In the genomic region with DNA sequence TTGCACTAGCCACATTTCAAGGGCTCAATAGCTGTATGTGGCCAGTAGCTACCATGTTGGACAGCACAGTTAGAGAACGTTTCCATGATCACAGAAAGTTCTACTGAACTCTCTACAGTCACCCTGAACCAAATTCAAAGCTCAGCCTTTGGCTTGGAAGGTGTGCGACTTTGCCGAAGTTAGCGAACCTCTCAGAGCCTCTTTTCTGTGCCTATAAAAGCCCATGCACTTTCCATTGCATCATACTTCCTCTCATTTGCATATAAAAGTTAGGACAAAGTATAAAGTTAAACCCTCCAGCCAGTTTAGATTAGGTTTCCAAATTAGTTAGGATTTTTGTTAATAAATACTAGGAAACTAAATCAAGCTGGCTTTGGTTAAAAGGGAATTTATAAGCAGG, we compare ENCODE assay signal across 3 cellular contexts.
TF ChIP-seq lines count a peak whose summit lies in the region.

No MANE protein-coding gene starts in this region.

TF ChIP-seq in SK-N-SH, 30 proteins besides CTCF, POLR2A, EP300 and RAD21:
- TF ChIP-seq, protein P1, sequence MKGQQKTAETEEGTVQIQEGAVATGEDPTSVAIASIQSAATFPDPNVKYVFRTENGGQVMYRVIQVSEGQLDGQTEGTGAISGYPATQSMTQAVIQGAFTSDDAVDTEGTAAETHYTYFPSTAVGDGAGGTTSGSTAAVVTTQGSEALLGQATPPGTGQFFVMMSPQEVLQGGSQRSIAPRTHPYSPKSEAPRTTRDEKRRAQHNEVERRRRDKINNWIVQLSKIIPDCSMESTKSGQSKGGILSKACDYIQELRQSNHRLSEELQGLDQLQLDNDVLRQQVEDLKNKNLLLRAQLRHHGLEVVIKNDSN (IDR thresholded peaks at IDR 0.05; ENCODE audit: borderline replicate concordance, low read depth), result no peak
- TF ChIP-seq CHD2 (IDR thresholded peaks at IDR 0.05; ENCODE audit: low read length, partially characterized antibody), result no peak
- no peak for TF ChIP-seq GATA2 (CRISPR knock-in tag; IDR thresholded peaks at IDR 0.05)

TF ChIP-seq in SK-N-SH treated with all-trans-retinoic acid at 6 μM for 48 hours, 23 proteins besides CTCF, POLR2A, EP300 and RAD21:
- TF ChIP-seq ARNTL (CRISPR knock-in tag; IDR thresholded peaks at IDR 0.05; ENCODE audit: borderline replicate concordance, low read depth) (no peak), CSRNP3 (CRISPR knock-in tag; IDR thresholded peaks at IDR 0.05) (no peak), ZC3H10 (CRISPR knock-in tag; IDR thresholded peaks at IDR 0.05) (no peak), TSHZ2 (CRISPR knock-in tag; IDR thresholded peaks at IDR 0.05) (no peak), BACH2 (CRISPR knock-in tag; IDR thresholded peaks at IDR 0.05; ENCODE audit: borderline replicate concordance) (no peak), CSDC2 (CRISPR knock-in tag; IDR thresholded peaks at IDR 0.05) (no peak), ZNF70 (CRISPR knock-in tag; IDR thresholded peaks at IDR 0.05) (no peak), TOX (CRISPR knock-in tag; IDR thresholded peaks at IDR 0.05; ENCODE audit: borderline replicate concordance) (no peak), ESRRG (CRISPR knock-in tag; IDR thresholded peaks at IDR 0.05) (no peak), RARB (CRISPR knock-in tag; IDR thresholded peaks at IDR 0.05) (no peak), ISL1 (CRISPR knock-in tag; IDR thresholded peaks at IDR 0.05) (no peak), ZNF565 (CRISPR knock-in tag; conservative IDR thresholded peaks at IDR 0.05; ENCODE audit: low read depth) (no peak), ZFP30 (CRISPR knock-in tag; IDR thresholded peaks at IDR 0.05) (no peak), OSR1 (CRISPR knock-in tag; IDR thresholded peaks at IDR 0.05) (no peak), CREB5 (CRISPR knock-in tag; IDR thresholded peaks at IDR 0.05; ENCODE audit: low read depth) (no peak), ZNF8 (CRISPR knock-in tag; IDR thresholded peaks at IDR 0.05) (no peak)
- TF ChIP-seq, protein P2, sequence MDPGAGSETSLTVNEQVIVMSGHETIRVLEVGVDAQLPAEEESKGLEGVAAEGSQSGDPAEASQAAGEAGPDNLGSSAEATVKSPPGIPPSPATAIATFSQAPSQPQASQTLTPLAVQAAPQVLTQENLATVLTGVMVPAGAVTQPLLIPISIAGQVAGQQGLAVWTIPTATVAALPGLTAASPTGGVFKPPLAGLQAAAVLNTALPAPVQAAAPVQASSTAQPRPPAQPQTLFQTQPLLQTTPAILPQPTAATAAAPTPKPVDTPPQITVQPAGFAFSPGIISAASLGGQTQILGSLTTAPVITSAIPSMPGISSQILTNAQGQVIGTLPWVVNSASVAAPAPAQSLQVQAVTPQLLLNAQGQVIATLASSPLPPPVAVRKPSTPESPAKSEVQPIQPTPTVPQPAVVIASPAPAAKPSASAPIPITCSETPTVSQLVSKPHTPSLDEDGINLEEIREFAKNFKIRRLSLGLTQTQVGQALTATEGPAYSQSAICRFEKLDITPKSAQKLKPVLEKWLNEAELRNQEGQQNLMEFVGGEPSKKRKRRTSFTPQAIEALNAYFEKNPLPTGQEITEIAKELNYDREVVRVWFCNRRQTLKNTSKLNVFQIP (CRISPR knock-in tag; IDR thresholded peaks at IDR 0.05; ENCODE audit: borderline replicate concordance, low read depth), result no peak

TF ChIP-seq in K562, 482 proteins besides CTCF, POLR2A, EP300 and RAD21 (continues in another document):
- TF ChIP-seq DNMT1 (IDR thresholded peaks at IDR 0.05), result no peak
- peak; percentile 36; the same call in 1 of the 2 replicates for TF ChIP-seq MYC (IDR thresholded peaks at IDR 0.05; ENCODE audit: low read depth, low read length)
- TF ChIP-seq MYC (CRISPR knock-in tag; IDR thresholded peaks at IDR 0.05; ENCODE audit: borderline replicate concordance, low read depth), result no peak
- TF ChIP-seq HIVEP1 (CRISPR knock-in tag; IDR thresholded peaks at IDR 0.05), result no peak
- TF ChIP-seq CREB1 (IDR thresholded peaks at IDR 0.05), result no peak
- TF ChIP-seq CREB1 (CRISPR knock-in tag; IDR thresholded peaks at IDR 0.05), result no peak
- TF ChIP-seq, protein P3, sequence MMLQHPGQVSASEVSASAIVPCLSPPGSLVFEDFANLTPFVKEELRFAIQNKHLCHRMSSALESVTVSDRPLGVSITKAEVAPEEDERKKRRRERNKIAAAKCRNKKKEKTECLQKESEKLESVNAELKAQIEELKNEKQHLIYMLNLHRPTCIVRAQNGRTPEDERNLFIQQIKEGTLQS (IDR thresholded peaks at IDR 0.05), result peak; percentile 78
- TF ChIP-seq, protein P3 (CRISPR knock-in tag; conservative IDR thresholded peaks at IDR 0.05), result no peak
- no peak for TF ChIP-seq NCOA6 (IDR thresholded peaks at IDR 0.05)
- no peak for TF ChIP-seq BRCA1 (IDR thresholded peaks at IDR 0.05)
- TF ChIP-seq BRCA1 (CRISPR knock-in tag; IDR thresholded peaks at IDR 0.05), result no peak
- no peak for TF ChIP-seq RUNX1 (IDR thresholded peaks at IDR 0.05; ENCODE audit: low read depth)
- no peak for TF ChIP-seq TRIM28 (IDR thresholded peaks at IDR 0.05)
- TF ChIP-seq ELK3 (CRISPR knock-in tag; IDR thresholded peaks at IDR 0.05), result no peak
- TF ChIP-seq HNRNPK (IDR thresholded peaks at IDR 0.05; ENCODE audit: low read depth, low read length, poor library complexity, severe bottlenecking), result no peak
- no peak for TF ChIP-seq NFIX (CRISPR knock-in tag; IDR thresholded peaks at IDR 0.05; ENCODE audit: low read depth)
- no peak for TF ChIP-seq POLR2H (tag; IDR thresholded peaks at IDR 0.05; ENCODE audit: low read depth)
- no peak for TF ChIP-seq CBX5 (IDR thresholded peaks at IDR 0.05; ENCODE audit: borderline replicate concordance, low read depth)
- no peak for TF ChIP-seq HCFC1 (IDR thresholded peaks at IDR 0.05; ENCODE audit: low read depth, low read length)
- no peak for TF ChIP-seq ZNF316 (IDR thresholded peaks at IDR 0.05)
- TF ChIP-seq HNRNPL (IDR thresholded peaks at IDR 0.05; ENCODE audit: low read depth, low read length), result no peak
- no peak for TF ChIP-seq HNRNPH1 (optimal IDR thresholded peaks at IDR 0.05; ENCODE audit: low read depth, low read length)
- TF ChIP-seq ZNF23 (CRISPR knock-in tag; IDR thresholded peaks at IDR 0.05), result no peak
- no peak for TF ChIP-seq ZFPM2 (CRISPR knock-in tag; IDR thresholded peaks at IDR 0.05)
- no peak for TF ChIP-seq POLR2AphosphoS2 (IDR thresholded peaks at IDR 0.05; ENCODE audit: low read length)
- no peak; the same call in 1 of the 2 replicates for TF ChIP-seq ZKSCAN8 (CRISPR knock-in tag; IDR thresholded peaks at IDR 0.05)
- TF ChIP-seq, protein P4, sequence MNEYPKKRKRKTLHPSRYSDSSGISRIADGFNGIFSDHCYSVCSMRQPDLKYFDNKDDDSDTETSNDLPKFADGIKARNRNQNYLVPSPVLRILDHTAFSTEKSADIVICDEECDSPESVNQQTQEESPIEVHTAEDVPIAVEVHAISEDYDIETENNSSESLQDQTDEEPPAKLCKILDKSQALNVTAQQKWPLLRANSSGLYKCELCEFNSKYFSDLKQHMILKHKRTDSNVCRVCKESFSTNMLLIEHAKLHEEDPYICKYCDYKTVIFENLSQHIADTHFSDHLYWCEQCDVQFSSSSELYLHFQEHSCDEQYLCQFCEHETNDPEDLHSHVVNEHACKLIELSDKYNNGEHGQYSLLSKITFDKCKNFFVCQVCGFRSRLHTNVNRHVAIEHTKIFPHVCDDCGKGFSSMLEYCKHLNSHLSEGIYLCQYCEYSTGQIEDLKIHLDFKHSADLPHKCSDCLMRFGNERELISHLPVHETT (CRISPR knock-in tag; conservative IDR thresholded peaks at IDR 0.05 in 1 of 2, IDR thresholded peaks at IDR 0.05 in 1 of 2), result no peak
- TF ChIP-seq PURB (CRISPR knock-in tag; IDR thresholded peaks at IDR 0.05; ENCODE audit: low read depth), result no peak
- no peak for TF ChIP-seq ZFX (CRISPR knock-in tag; IDR thresholded peaks at IDR 0.05)
- TF ChIP-seq ZNF57 (CRISPR knock-in tag; IDR thresholded peaks at IDR 0.05), result no peak
- no peak for TF ChIP-seq SUPT5H (IDR thresholded peaks at IDR 0.05)
- TF ChIP-seq ELK1 (CRISPR knock-in tag; IDR thresholded peaks at IDR 0.05), result no peak
- TF ChIP-seq MAFK (IDR thresholded peaks at IDR 0.05; ENCODE audit: low read length), result no peak
- TF ChIP-seq, protein P5, sequence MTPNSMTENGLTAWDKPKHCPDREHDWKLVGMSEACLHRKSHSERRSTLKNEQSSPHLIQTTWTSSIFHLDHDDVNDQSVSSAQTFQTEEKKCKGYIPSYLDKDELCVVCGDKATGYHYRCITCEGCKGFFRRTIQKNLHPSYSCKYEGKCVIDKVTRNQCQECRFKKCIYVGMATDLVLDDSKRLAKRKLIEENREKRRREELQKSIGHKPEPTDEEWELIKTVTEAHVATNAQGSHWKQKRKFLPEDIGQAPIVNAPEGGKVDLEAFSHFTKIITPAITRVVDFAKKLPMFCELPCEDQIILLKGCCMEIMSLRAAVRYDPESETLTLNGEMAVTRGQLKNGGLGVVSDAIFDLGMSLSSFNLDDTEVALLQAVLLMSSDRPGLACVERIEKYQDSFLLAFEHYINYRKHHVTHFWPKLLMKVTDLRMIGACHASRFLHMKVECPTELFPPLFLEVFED (CRISPR knock-in tag; conservative IDR thresholded peaks at IDR 0.05), result no peak
- TF ChIP-seq BCOR (IDR thresholded peaks at IDR 0.05), result no peak
- no peak for TF ChIP-seq POLR3G (IDR thresholded peaks at IDR 0.05; ENCODE audit: extremely low read depth, insufficient read length, insufficient replicate concordance)
- TF ChIP-seq L3MBTL2 (IDR thresholded peaks at IDR 0.05), result peak; percentile 35; the same call in 1 of the 2 replicates
- TF ChIP-seq SRSF7 (optimal IDR thresholded peaks at IDR 0.05; ENCODE audit: low read depth, low read length), result no peak
- no peak for TF ChIP-seq TEAD2 (tag; IDR thresholded peaks at IDR 0.05)
- TF ChIP-seq, protein P6, sequence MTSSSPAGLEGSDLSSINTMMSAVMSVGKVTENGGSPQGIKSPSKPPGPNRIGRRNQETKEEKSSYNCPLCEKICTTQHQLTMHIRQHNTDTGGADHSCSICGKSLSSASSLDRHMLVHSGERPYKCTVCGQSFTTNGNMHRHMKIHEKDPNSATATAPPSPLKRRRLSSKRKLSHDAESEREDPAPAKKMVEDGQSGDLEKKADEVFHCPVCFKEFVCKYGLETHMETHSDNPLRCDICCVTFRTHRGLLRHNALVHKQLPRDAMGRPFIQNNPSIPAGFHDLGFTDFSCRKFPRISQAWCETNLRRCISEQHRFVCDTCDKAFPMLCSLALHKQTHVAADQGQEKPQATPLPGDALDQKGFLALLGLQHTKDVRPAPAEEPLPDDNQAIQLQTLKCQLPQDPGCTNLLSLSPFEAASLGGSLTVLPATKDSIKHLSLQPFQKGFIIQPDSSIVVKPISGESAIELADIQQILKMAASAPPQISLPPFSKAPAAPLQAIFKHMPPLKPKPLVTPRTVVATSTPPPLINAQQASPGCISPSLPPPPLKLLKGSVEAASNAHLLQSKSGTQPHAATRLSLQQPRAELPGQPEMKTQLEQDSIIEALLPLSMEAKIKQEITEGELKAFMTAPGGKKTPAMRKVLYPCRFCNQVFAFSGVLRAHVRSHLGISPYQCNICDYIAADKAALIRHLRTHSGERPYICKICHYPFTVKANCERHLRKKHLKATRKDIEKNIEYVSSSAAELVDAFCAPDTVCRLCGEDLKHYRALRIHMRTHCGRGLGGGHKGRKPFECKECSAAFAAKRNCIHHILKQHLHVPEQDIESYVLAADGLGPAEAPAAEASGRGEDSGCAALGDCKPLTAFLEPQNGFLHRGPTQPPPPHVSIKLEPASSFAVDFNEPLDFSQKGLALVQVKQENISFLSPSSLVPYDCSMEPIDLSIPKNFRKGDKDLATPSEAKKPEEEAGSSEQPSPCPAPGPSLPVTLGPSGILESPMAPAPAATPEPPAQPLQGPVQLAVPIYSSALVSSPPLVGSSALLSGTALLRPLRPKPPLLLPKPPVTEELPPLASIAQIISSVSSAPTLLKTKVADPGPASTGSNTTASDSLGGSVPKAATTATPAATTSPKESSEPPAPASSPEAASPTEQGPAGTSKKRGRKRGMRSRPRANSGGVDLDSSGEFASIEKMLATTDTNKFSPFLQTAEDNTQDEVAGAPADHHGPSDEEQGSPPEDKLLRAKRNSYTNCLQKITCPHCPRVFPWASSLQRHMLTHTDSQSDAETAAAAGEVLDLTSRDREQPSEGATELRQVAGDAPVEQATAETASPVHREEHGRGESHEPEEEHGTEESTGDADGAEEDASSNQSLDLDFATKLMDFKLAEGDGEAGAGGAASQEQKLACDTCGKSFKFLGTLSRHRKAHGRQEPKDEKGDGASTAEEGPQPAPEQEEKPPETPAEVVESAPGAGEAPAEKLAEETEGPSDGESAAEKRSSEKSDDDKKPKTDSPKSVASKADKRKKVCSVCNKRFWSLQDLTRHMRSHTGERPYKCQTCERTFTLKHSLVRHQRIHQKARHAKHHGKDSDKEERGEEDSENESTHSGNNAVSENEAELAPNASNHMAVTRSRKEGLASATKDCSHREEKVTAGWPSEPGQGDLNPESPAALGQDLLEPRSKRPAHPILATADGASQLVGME (CRISPR knock-in tag; IDR thresholded peaks at IDR 0.05), result no peak
- TF ChIP-seq CEBPG (CRISPR knock-in tag; IDR thresholded peaks at IDR 0.05), result peak; percentile 63; the same call in 1 of the 2 replicates
- TF ChIP-seq CEBPG (tag; conservative IDR thresholded peaks at IDR 0.05 in 1 of 2, IDR thresholded peaks at IDR 0.05 in 1 of 2), result peak; percentile 65 to 84; a peak in 3 of 4 replicates
- TF ChIP-seq, protein P7, sequence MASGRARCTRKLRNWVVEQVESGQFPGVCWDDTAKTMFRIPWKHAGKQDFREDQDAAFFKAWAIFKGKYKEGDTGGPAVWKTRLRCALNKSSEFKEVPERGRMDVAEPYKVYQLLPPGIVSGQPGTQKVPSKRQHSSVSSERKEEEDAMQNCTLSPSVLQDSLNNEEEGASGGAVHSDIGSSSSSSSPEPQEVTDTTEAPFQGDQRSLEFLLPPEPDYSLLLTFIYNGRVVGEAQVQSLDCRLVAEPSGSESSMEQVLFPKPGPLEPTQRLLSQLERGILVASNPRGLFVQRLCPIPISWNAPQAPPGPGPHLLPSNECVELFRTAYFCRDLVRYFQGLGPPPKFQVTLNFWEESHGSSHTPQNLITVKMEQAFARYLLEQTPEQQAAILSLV (tag; IDR thresholded peaks at IDR 0.05), result 0 out of 2 replicates have a peak, but pooled peaks have one; percentile 36
- TF ChIP-seq ARHGAP35 (IDR thresholded peaks at IDR 0.05; ENCODE audit: partially characterized antibody), result no peak
- TF ChIP-seq BMI1 (IDR thresholded peaks at IDR 0.05; ENCODE audit: low read length), result no peak
- TF ChIP-seq ZNF217 (CRISPR knock-in tag; IDR thresholded peaks at IDR 0.05), result no peak
- no peak; the same call in 1 of the 2 replicates for TF ChIP-seq BACH1 (tag; IDR thresholded peaks at IDR 0.05)
